In the genomic region with DNA sequence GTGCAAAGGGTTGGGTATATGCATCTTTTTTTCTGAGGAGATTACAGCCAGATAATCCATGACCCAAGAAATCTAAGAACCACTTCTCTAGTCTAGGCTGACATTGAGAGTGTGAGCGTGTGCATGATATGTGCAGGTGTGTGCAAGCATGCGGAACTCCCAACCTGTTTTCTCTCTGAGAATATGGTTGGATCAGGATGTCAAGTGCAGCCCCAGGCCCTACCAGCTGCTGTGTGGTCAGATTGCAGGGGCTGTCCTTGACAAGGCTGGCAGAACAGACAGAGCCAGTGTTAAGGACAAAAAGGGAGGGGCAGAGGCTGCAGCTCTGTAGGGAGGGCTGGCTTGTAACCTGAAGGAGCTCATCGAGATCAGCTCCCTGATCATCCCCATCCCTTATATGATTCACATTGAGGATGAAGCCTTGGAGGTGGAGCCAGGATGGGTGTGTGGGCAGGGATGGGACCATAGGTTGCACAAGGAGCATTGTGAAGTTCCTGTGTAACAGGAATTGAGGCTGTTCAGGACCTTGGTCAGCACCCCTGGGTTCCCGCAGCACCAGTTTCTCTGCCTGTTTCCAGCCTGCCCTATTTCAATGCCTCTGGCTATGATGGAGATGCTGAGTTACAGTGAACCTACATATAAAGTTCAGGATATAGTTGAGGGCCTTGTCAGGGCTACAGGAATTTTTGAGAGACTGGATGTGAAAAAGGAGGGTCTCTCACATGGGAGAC, we compare ENCODE assay signal across 8 cellular contexts. TPM values are rescaled to one million over a fixed set of nuclear protein-coding genes. Genes with fewer than 3 reads are reported as not detected.
DNase-seq lines count a peak whose midpoint lies in the region; ATAC-seq and TF ChIP-seq lines count a peak whose summit lies in the region.

No MANE protein-coding gene starts in this region.

- no peak overlapping the region for H3K4me3 ChIP-seq in fibroblast of mammary gland (ENCODE audit: control insufficient read depth, low read depth, low read length)
- H3K4me3 ChIP-seq in sigmoid colon: no peak overlapping the region

- intact Hi-C loops in sigmoid colon (cut with DNase I): no loop called here

- H3K9me3 ChIP-seq in sigmoid colon: no peaks in the 10 kb centered on the region

- no peak for TF ChIP-seq EP300 in sigmoid colon (IDR thresholded peaks at IDR 0.05)

- no peaks in the 10 kb centered on the region for H3K36me3 Mint-ChIP-seq in T-helper 2 cell treated with Interferon-gamma antibody and Interleukin-4, amounts not matched to agents 5 μg/mL and 100 μg/mL, for 36 hours (ENCODE audit: low read depth)

- H3K4me3 Mint-ChIP-seq in T-helper 2 cell treated with Interferon-gamma antibody and Interleukin-4, amounts not matched to agents 5 μg/mL and 100 μg/mL, for 36 hours: no peak overlapping the region

- peaks cover 0 to 3% (median 0%) of the 10 kb centered on the region in 3 donors for H3K27me3 ChIP-seq in sigmoid colon

- no peak for TF ChIP-seq POLR2A in sigmoid colon (IDR thresholded peaks at IDR 0.05)

- H3K27me3 Mint-ChIP-seq in T-helper 2 cell treated with Interferon-gamma antibody and Interleukin-4, amounts not matched to agents 5 μg/mL and 100 μg/mL, for 36 hours (ENCODE audit: low read depth): no peaks in the 10 kb centered on the region

- H3K36me3 ChIP-seq in sigmoid colon: no peaks in the 10 kb centered on the region

- no peak overlapping the region for H3K27ac ChIP-seq in sigmoid colon

- H3K27ac Mint-ChIP-seq in T-helper 2 cell treated with Interferon-gamma antibody and Interleukin-4, amounts not matched to agents 5 μg/mL and 100 μg/mL, for 36 hours: no peak overlapping the region

- TF ChIP-seq CTCF in fibroblast of mammary gland (conservative IDR thresholded peaks at IDR 0.05; ENCODE audit: control insufficient read depth, insufficient read depth, low read depth, low read length) (no peak), sigmoid colon (IDR thresholded peaks at IDR 0.05) (no peak)

- H3K4me1 Mint-ChIP-seq in T-helper 2 cell treated with Interferon-gamma antibody and Interleukin-4, amounts not matched to agents 5 μg/mL and 100 μg/mL, for 36 hours (ENCODE audit: low read depth): no peaks in the 10 kb centered on the region

- H3K9me3 Mint-ChIP-seq in T-helper 2 cell treated with Interferon-gamma antibody and Interleukin-4, amounts not matched to agents 5 μg/mL and 100 μg/mL, for 36 hours: no peaks in the 10 kb centered on the region

- DNase-seq in ELF-1 (ENCODE audit: low read depth, low spot score) (peak; percentile 85), LHCN-M2 (ENCODE audit: low read depth) (peak; percentile 46), fibroblast of mammary gland (ENCODE audit: low read depth) (peak; percentile 56), pons (ENCODE audit: low spot score) (no peak), sigmoid colon (no peak)
- DNase-seq in T-helper 2 cell treated with Interferon-gamma antibody and Interleukin-4, amounts not matched to agents 5 μg/mL and 100 μg/mL, for 36 hours (ENCODE audit: low spot score): peak; percentile 13
- DNase-seq in stimulated activated CD4-positive, alpha-beta T cell treated with anti-CD3 and anti-CD28 coated beads, Interleukin-2, amount 100 ng/mL, for 48 hours: peak; percentile 15 to 37

- H3K4me1 ChIP-seq in sigmoid colon: no peaks in the 10 kb centered on the region

- no peak for ATAC-seq in HG02571 (IDR thresholded peaks at IDR 0.05; ENCODE audit: unreplicated experiment)

- WGBS in sigmoid colon, 2 donors: 49 to 50% methylated on average over 4 of the region's 4 CpGs

RNA-seq across cellular contexts. Expression of gene ARAP3, which starts 52.6 kb away (rescaled TPM):
- total RNA-seq in LHCN-M2 (2014; rRNA removed) (0.69 and 0.83 TPM in 2 replicates), sigmoid colon (1 to 10 TPM; 3.3 to 7.8 (median 3.8) TPM)
- polyA plus RNA-seq in LHCN-M2 (2012): 0.67 TPM
- 1 to 10 TPM; 1.2 to 7.0 (median 2.4) TPM for polyA plus RNA-seq in sigmoid colon

Comparison
In these comparisons a context has a peak if more than half of its experiments do, and no peak if none do; other contexts are left out.
1. DNase-seq: peak in ELF-1 (single experiment), LHCN-M2 (single experiment), T-helper 2 cell treated with Interferon-gamma antibody and Interleukin-4, amounts not matched to agents 5 μg/mL and 100 μg/mL, for 36 hours (single experiment), fibroblast of mammary gland (single experiment) and stimulated activated CD4-positive, alpha-beta T cell treated with anti-CD3 and anti-CD28 coated beads, Interleukin-2, amount 100 ng/mL, for 48 hours (2 of 2); none in pons (single experiment) and sigmoid colon (single experiment).